ENCODE assay signal across 2 cellular contexts in genomic region chr1:228358764-228359612, GRCh38.
A peak's percentile ranks its signal among the peaks of the same experiment; 100 is the strongest.
TF ChIP-seq lines count a peak whose summit lies in the region.

No MANE protein-coding gene starts in this region.

TF ChIP-seq in HepG2, 621 proteins besides CTCF, POLR2A, EP300 and RAD21:
- no peak for TF ChIP-seq DDIT3 (CRISPR knock-in tag; IDR thresholded peaks at IDR 0.05)
- TF ChIP-seq, protein P1, sequence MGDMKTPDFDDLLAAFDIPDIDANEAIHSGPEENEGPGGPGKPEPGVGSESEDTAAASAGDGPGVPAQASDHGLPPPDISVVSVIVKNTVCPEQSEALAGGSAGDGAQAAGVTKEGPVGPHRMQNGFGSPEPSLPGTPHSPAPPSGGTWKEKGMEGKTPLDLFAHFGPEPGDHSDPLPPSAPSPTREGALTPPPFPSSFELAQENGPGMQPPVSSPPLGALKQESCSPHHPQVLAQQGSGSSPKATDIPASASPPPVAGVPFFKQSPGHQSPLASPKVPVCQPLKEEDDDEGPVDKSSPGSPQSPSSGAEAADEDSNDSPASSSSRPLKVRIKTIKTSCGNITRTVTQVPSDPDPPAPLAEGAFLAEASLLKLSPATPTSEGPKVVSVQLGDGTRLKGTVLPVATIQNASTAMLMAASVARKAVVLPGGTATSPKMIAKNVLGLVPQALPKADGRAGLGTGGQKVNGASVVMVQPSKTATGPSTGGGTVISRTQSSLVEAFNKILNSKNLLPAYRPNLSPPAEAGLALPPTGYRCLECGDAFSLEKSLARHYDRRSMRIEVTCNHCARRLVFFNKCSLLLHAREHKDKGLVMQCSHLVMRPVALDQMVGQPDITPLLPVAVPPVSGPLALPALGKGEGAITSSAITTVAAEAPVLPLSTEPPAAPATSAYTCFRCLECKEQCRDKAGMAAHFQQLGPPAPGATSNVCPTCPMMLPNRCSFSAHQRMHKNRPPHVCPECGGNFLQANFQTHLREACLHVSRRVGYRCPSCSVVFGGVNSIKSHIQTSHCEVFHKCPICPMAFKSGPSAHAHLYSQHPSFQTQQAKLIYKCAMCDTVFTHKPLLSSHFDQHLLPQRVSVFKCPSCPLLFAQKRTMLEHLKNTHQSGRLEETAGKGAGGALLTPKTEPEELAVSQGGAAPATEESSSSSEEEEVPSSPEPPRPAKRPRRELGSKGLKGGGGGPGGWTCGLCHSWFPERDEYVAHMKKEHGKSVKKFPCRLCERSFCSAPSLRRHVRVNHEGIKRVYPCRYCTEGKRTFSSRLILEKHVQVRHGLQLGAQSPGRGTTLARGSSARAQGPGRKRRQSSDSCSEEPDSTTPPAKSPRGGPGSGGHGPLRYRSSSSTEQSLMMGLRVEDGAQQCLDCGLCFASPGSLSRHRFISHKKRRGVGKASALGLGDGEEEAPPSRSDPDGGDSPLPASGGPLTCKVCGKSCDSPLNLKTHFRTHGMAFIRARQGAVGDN (CRISPR knock-in tag; IDR thresholded peaks at IDR 0.05): 0 out of 2 replicates have a peak, but pooled peaks have one; percentile 22
- no peak for TF ChIP-seq NR2C2 (CRISPR knock-in tag; IDR thresholded peaks at IDR 0.05; ENCODE audit: borderline replicate concordance)

TF ChIP-seq in K562, 482 proteins besides CTCF, POLR2A, EP300 and RAD21:
- peak; percentile 96 for TF ChIP-seq ZNF324 (CRISPR knock-in tag; IDR thresholded peaks at IDR 0.05)
- no peak for TF ChIP-seq KDM1A (IDR thresholded peaks at IDR 0.05)
- 0 out of 2 replicates have a peak, but pooled peaks have one; percentile 6 for TF ChIP-seq CREM (IDR thresholded peaks at IDR 0.05; ENCODE audit: low read depth)
- TF ChIP-seq ATF1 (CRISPR knock-in tag; IDR thresholded peaks at IDR 0.05): no peak
- TF ChIP-seq ATF1 (tag; IDR thresholded peaks at IDR 0.05): 0 out of 2 replicates have a peak, but pooled peaks have one; percentile 22
TF ChIP-seq in K562: peak in this region for 3.
